16 cellular contexts compared by ENCODE assay signal in the genomic region with DNA sequence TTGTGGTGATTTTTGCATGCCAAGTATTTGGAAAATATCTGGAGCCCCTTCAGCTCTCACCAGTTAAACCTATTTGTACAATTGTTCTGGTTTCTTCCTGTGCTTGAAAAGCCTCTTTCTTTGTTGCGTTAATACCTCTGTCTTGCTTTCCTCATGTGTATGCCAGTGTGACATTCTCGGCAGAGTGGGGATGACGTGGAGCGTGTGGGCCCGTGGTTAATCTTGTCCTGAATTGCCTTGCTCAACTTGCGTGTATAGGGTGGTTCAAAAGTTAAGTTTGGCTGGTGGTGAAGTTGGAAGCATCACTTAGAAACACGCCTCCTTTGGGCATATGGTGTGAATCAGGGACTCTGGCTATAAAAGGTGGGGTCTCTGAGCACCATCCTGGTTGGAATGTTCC.
A peak's percentile ranks its signal among the peaks of the same experiment; 100 is the strongest.
DNase-seq lines count a peak whose midpoint lies in the region; ATAC-seq and TF ChIP-seq lines count a peak whose summit lies in the region.
"Had no signal": no experiment of that assay in that cellular context is flagged by ENCODE, and none has a peak within 500 bp of the region (broad histone marks: within the 10 kb centered on the region; RNA-seq: fewer than 3 reads in every experiment).

No MANE protein-coding gene starts in this region.

- POLR2A ChIA-PET in CD8-positive, alpha-beta memory T cell (lab: Charles Lee): no interaction called here
- POLR2A ChIA-PET in WTC11 (lab: Charles Lee): no interaction called here

- CTCF ChIA-PET in CD8-positive, alpha-beta memory T cell (lab: Charles Lee): no interaction called here
- CTCF ChIA-PET in WTC11 (lab: Charles Lee): interaction anchor here (1.0 kb wide), 1 partner anchor 287 kb away, joined by 3 read pairs; no protein-coding TSS in a partner anchor

- DNase-seq in CD8-positive, alpha-beta memory T cell: no peak
- DNase-seq in WTC11 (ENCODE audit: low spot score): no peak
- DNase-seq in heart right ventricle: no peak
- DNase-seq in sigmoid colon: no peak
- no peak for DNase-seq in NCI-H1105 treated with DMSO at 0.1 percent for 48 hours (lab: John Stamatoyannopoulos, UW)
- no peak for DNase-seq in SHP77 treated with DMSO at 0.1 percent for 48 hours (lab: John Stamatoyannopoulos, UW)
- DNase-seq: activated CD4-positive, alpha-beta memory T cell treated with anti-CD3 and anti-CD28 coated beads, Interleukin-2, amount 10 ng/mL, durations not matched to agents 7 days and 5 days; CD4-positive, alpha-beta memory T cell; left lung; NCI-H146; NCI-H446 had no signal

- WGBS in heart right ventricle, 2 donors: 55 to 63% methylated on average over 7 of the region's 7 CpGs
- WGBS in sigmoid colon, 2 donors: 89 to 90% methylated on average over 7 of the region's 7 CpGs

- peaks cover 5 to 11% (median 9%) of the 10 kb centered on the region in 5 donors for H3K9me3 Mint-ChIP-seq in CD8-positive, alpha-beta memory T cell
- H3K9me3 Mint-ChIP-seq in WTC11: peaks cover 11% of the 10 kb centered on the region

- no peak for TF ChIP-seq POLR2A in sigmoid colon (IDR thresholded peaks at IDR 0.05)

- peaks cover 42% of the 10 kb centered on the region for H3K4me1 ChIP-seq in CD8-positive, alpha-beta memory T cell (ENCODE audit: insufficient read depth, low read length)
- peaks cover 22 to 83% (median 59%) of the 10 kb centered on the region in 9 donors for H3K4me1 ChIP-seq in heart right ventricle
- peaks cover 0 to 75% (median 72%) of the 10 kb centered on the region in 4 donors for H3K4me1 ChIP-seq in sigmoid colon

- H3K27me3 ChIP-seq in CD8-positive, alpha-beta memory T cell (ENCODE audit: insufficient read depth, low read length, poor library complexity, severe bottlenecking): no peaks in the 10 kb centered on the region
- no peaks in the 10 kb centered on the region for H3K27me3 ChIP-seq in heart right ventricle
- H3K27me3 ChIP-seq in sigmoid colon: no peaks in the 10 kb centered on the region
- H3K27me3 ChIP-seq: left lung had no signal

- peak in 2 of 4 donors; percentile 73 to 88 for TF ChIP-seq EP300 in sigmoid colon (IDR thresholded peaks at IDR 0.05)

- H3K27ac ChIP-seq in CD8-positive, alpha-beta memory T cell (ENCODE audit: low read depth, low read length): no peak overlapping the region
- H3K27ac ChIP-seq in heart right ventricle (peak overlapping the region; percentile 60 to 90 (median 86)), sigmoid colon (peak overlapping the region in 3 of 4 donors; percentile 67 to 82 (median 74))
- H3K27ac ChIP-seq: left lung, SK-N-MC had no signal

- no peak for TF ChIP-seq CTCF in WTC11 (IDR thresholded peaks at IDR 0.05)
- TF ChIP-seq CTCF in heart right ventricle (IDR thresholded peaks at IDR 0.05): no peak
- TF ChIP-seq CTCF in sigmoid colon (IDR thresholded peaks at IDR 0.05): no peak

- intact Hi-C loops in heart right ventricle (cut with DNase I) (loop anchor here in 1 of 10 donors (5.0 kb wide), 1 partner anchor 62 kb away; no protein-coding TSS in a partner anchor), sigmoid colon (cut with DNase I) (no loop called here)

- H3K4me1 Mint-ChIP-seq in CD8-positive, alpha-beta memory T cell: peaks cover 21 to 37% (median 37%) of the 10 kb centered on the region in 3 donors
- H3K4me1 Mint-ChIP-seq in WTC11: peaks cover 90% of the 10 kb centered on the region

- peaks cover 0 to 3% of the 10 kb centered on the region in 2 donors for H3K27me3 Mint-ChIP-seq in CD8-positive, alpha-beta memory T cell
- no peaks in the 10 kb centered on the region for H3K27me3 Mint-ChIP-seq in WTC11 (ENCODE audit: low read depth)
- H3K27me3 Mint-ChIP-seq: activated CD4-positive, alpha-beta memory T cell treated with anti-CD3 and anti-CD28 coated beads, Interleukin-2, amount 10 ng/mL, durations not matched to agents 7 days and 5 days; activated T-helper 17 cell treated with anti-CD3 and anti-CD28 coated beads, Interleukin-2, amount 50 U/mL, for 72 hours; progenitor cell of endocrine pancreas had no signal

- peaks cover 2 to 16% (median 3%) of the 10 kb centered on the region in 3 donors for H3K36me3 Mint-ChIP-seq in CD8-positive, alpha-beta memory T cell
- H3K36me3 Mint-ChIP-seq in WTC11: peaks cover 16% of the 10 kb centered on the region

- peak overlapping the region in 1 of 8 donors; percentile 3 for H3K27ac Mint-ChIP-seq in CD8-positive, alpha-beta memory T cell
- H3K27ac Mint-ChIP-seq in WTC11: peak overlapping the region; percentile 25
- H3K27ac Mint-ChIP-seq: activated CD4-positive, alpha-beta memory T cell treated with anti-CD3 and anti-CD28 coated beads, Interleukin-2, amount 10 ng/mL, durations not matched to agents 7 days and 5 days; activated T-helper 17 cell treated with anti-CD3 and anti-CD28 coated beads, Interleukin-2, amount 50 U/mL, for 72 hours had no signal

- H3K36me3 ChIP-seq in CD8-positive, alpha-beta memory T cell (ENCODE audit: insufficient read depth, low read length): no peaks in the 10 kb centered on the region
- peaks cover 0 to 17% (median 0%) of the 10 kb centered on the region in 9 donors for H3K36me3 ChIP-seq in heart right ventricle
- H3K36me3 ChIP-seq in sigmoid colon: peaks cover 0 to 8% (median 0%) of the 10 kb centered on the region in 4 donors
- H3K36me3 ChIP-seq: left lung had no signal

- no peak for ATAC-seq in WTC11
- ATAC-seq in heart right ventricle: peak in 7 of 8 donors; percentile 27 to 83 (median 73)
- no peak for ATAC-seq in HG03457 (IDR thresholded peaks at IDR 0.05; ENCODE audit: unreplicated experiment)
- ATAC-seq in HG03378 (IDR thresholded peaks at IDR 0.05; ENCODE audit: unreplicated experiment): no peak
- ATAC-seq: activated T-helper 17 cell treated with anti-CD3 and anti-CD28 coated beads, Interleukin-2, amount 50 U/mL, for 72 hours; left lung had no signal

- peak overlapping the region; percentile 27 for H3K4me3 ChIP-seq in CD8-positive, alpha-beta memory T cell (ENCODE audit: low read length)
- H3K4me3 ChIP-seq in heart right ventricle (no peak overlapping the region), sigmoid colon (no peak overlapping the region)
- H3K4me3 ChIP-seq: left lung, SK-N-MC had no signal

- no peak overlapping the region for H3K4me3 Mint-ChIP-seq in CD8-positive, alpha-beta memory T cell
- no peak overlapping the region for H3K4me3 Mint-ChIP-seq in WTC11
- H3K4me3 Mint-ChIP-seq: activated CD4-positive, alpha-beta memory T cell treated with anti-CD3 and anti-CD28 coated beads, Interleukin-2, amount 10 ng/mL, durations not matched to agents 7 days and 5 days had no signal

- H3K9me3 ChIP-seq in CD8-positive, alpha-beta memory T cell (ENCODE audit: low read length): no peaks in the 10 kb centered on the region
- H3K9me3 ChIP-seq in heart right ventricle (peaks cover 0 to 16% (median 0%) of the 10 kb centered on the region in 11 donors), sigmoid colon (no peaks in the 10 kb centered on the region)
- H3K9me3 ChIP-seq: left lung had no signal

TF ChIP-seq in WTC11, 78 proteins besides CTCF, POLR2A, EP300 and RAD21:
- TF ChIP-seq ZNF423 (CRISPR knock-in tag; IDR thresholded peaks at IDR 0.05) (no peak), CREM (CRISPR knock-in tag; IDR thresholded peaks at IDR 0.05) (no peak), SMAD3 (CRISPR knock-in tag; IDR thresholded peaks at IDR 0.05; ENCODE audit: borderline replicate concordance) (no peak), TP53 (CRISPR knock-in tag; IDR thresholded peaks at IDR 0.05) (no peak), RORB (CRISPR knock-in tag; IDR thresholded peaks at IDR 0.05) (no peak), ESRRA (CRISPR knock-in tag; IDR thresholded peaks at IDR 0.05; ENCODE audit: borderline replicate concordance) (no peak), ZNF317 (CRISPR knock-in tag; IDR thresholded peaks at IDR 0.05; ENCODE audit: borderline replicate concordance, low read depth) (no peak)
- TF ChIP-seq, protein P1, sequence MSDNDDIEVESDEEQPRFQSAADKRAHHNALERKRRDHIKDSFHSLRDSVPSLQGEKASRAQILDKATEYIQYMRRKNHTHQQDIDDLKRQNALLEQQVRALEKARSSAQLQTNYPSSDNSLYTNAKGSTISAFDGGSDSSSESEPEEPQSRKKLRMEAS (CRISPR knock-in tag; IDR thresholded peaks at IDR 0.05): no peak

Comparison
In these comparisons a context has a peak if more than half of its experiments do, and no peak if none do; other contexts are left out.
1. ATAC-seq: peak in heart right ventricle (7 of 8); none in WTC11 (single experiment), HG03457 (single experiment) and HG03378 (single experiment).